22 cellular contexts compared by ENCODE assay signal in genomic region chr4:183286590-183287308, GRCh38. TPM values are rescaled to one million over a fixed set of nuclear protein-coding genes. Genes with fewer than 3 reads are reported as not detected.
DNase-seq lines count a peak whose midpoint lies in the region; ATAC-seq, FAIRE-seq and TF ChIP-seq lines count a peak whose summit lies in the region.
"Had no signal": no experiment of that assay in that cellular context is flagged by ENCODE, and none has a peak within 500 bp of the region (broad histone marks: within the 10 kb centered on the region; RNA-seq: fewer than 3 reads in every experiment).

No MANE protein-coding gene starts in this region.

- DNase-seq in A549 (ENCODE audit: low read depth in 1 of 2, low spot score in 1 of 2) (no peak), IMR-90 (no peak), GM19239 (ENCODE audit: insufficient read length, low spot score) (no peak), esophagus muscularis mucosa (ENCODE audit: extremely low spot score) (no peak), NCI-H748 (lab: John Stamatoyannopoulos, UW; ENCODE audit: unreplicated experiment) (no peak), cerebellar nuclear complex (lab: John Stamatoyannopoulos, UW) (no peak)
- DNase-seq: activated CD4-positive, alpha-beta T cell treated with anti-CD3 and anti-CD28 coated beads for 1 hour; activated CD8-positive, alpha-beta memory T cell treated with anti-CD3 and anti-CD28 coated beads, Interleukin-2, amount 50 U/mL, for 48 hours; activated naive CD4-positive, alpha-beta T cell treated with anti-CD3 and anti-CD28 coated beads for 36 hours; dermis blood vessel endothelial cell; DMS79 treated with DMSO at 0.1 percent for 48 hours; esophagus squamous epithelium; midbrain; NCI-H146; nucleus accumbens; stimulated activated CD4-positive, alpha-beta T cell treated with anti-CD3 and anti-CD28 coated beads, Interleukin-4, amount 100 ng/mL, for 1 hour had no signal

- FAIRE-seq in A549 (lab: Jason Lieb, UNC), result no peak
- FAIRE-seq in GM19239 (lab: Jason Lieb, UNC), result no peak
- FAIRE-seq: islet of Langerhans had no signal

- no peak overlapping the region for H3K9ac ChIP-seq in IMR-90 (ENCODE audit: low read depth, low read length)

- H3K36me3 ChIP-seq in IMR-90 (ENCODE audit: control insufficient read depth, insufficient read depth, low read length), result peaks cover 45% of the 10 kb centered on the region
- peaks cover 41 to 95% (median 83%) of the 10 kb centered on the region in 4 donors for H3K36me3 ChIP-seq in esophagus muscularis mucosa

- no peak overlapping the region for H2AFZ ChIP-seq in IMR-90 (replicated peaks; ENCODE audit: low read length, poor library complexity)

- no peak overlapping the region for H3K18ac ChIP-seq in IMR-90 (ENCODE audit: low read depth, low read length)

- no peak overlapping the region for H2BK120ac ChIP-seq in IMR-90 (ENCODE audit: low read depth, low read length)

- in situ Hi-C loops in IMR-90 (cut with MboI; ENCODE audit: low sequenced_read_pairs), result no loop called here

- no peak overlapping the region for H2BK20ac ChIP-seq in IMR-90 (ENCODE audit: low read depth, low read length)

- H3K4me3 ChIP-seq in A549 (no peak overlapping the region), IMR-90 (ENCODE audit: insufficient read depth, low read depth, low read length) (no peak overlapping the region), esophagus muscularis mucosa (no peak overlapping the region)
- H3K4me3 ChIP-seq: esophagus squamous epithelium, thoracic aorta had no signal

- no peak overlapping the region for H4K8ac ChIP-seq in IMR-90 (ENCODE audit: low read depth in 2 of 2, low read length in 2 of 2)

- CTCF ChIA-PET in A549 (lab: Yijun Ruan, JAX) (interaction anchor here (1.0 to 1.3 kb wide), 2 partner anchors 10 to 213 kb away, joined by 4 to 5 read pairs; no protein-coding TSS in a partner anchor), IMR-90 (lab: Yijun Ruan, JAX) (no interaction called here)

- H3K79me1 ChIP-seq in IMR-90 (ENCODE audit: low read depth in 1 of 2, low read length in 2 of 2), result peaks cover 0 to 19% of the 10 kb centered on the region in 2 experiments; a peak in 2 of 4 replicates

- no peaks in the 10 kb centered on the region for H3K27me3 ChIP-seq in IMR-90 (ENCODE audit: control insufficient read depth, insufficient read depth, low read length)
- H3K27me3 ChIP-seq in esophagus muscularis mucosa, result no peaks in the 10 kb centered on the region
- H3K27me3 ChIP-seq: esophagus squamous epithelium had no signal

- intact Hi-C loops in IMR-90 (cut with micrococcal nuclease) (no loop called here), esophagus muscularis mucosa (cut with DNase I) (no loop called here)

- 0 out of 3 replicates have a peak overlapping the region, but pooled peaks have one; percentile 10 for H2BK15ac ChIP-seq in IMR-90 (ENCODE audit: low read depth, low read length)

- peak overlapping the region; percentile 40 for H2AK9ac ChIP-seq in IMR-90 (replicated peaks; ENCODE audit: low read depth, low read length, poor library complexity)

- no TSS peak for BruUV-seq in IMR-90 (replicated peaks; lab: Mats Ljungman, UMichigan)

- no peak overlapping the region for H3K14ac ChIP-seq in IMR-90 (replicated peaks; ENCODE audit: low read depth, low read length)

- H2AK5ac ChIP-seq in IMR-90 (ENCODE audit: low read depth, low read length), result peak overlapping the region; percentile 60; the same call in 1 of the 2 replicates

- POLR2A ChIA-PET in A549 (lab: Yijun Ruan, JAX) (no interaction called here), IMR-90 (lab: Charles Lee; ENCODE audit: unreplicated experiment) (no interaction called here)

- no peak overlapping the region for H3K4ac ChIP-seq in IMR-90 (ENCODE audit: low read depth, low read length)

- no peak overlapping the region for H3K56ac ChIP-seq in IMR-90 (ENCODE audit: extremely low read depth, insufficient read depth, low read length)

- H3K9me1 ChIP-seq in IMR-90 (ENCODE audit: insufficient read depth, low read length), result peaks cover 24% of the 10 kb centered on the region

- TF ChIP-seq CTCF in A549 (IDR thresholded peaks at IDR 0.05) (no peak), IMR-90 (conservative IDR thresholded peaks at IDR 0.05; ENCODE audit: low read depth, low read length) (no peak), esophagus muscularis mucosa (IDR thresholded peaks at IDR 0.05) (no peak)

- peak overlapping the region; percentile 20 for H2BK5ac ChIP-seq in IMR-90 (ENCODE audit: low read depth, low read length, poor library complexity, severe bottlenecking)

- TF ChIP-seq EP300 in A549 (IDR thresholded peaks at IDR 0.05) (no peak), esophagus muscularis mucosa (IDR thresholded peaks at IDR 0.05) (no peak)

- H4K5ac ChIP-seq in IMR-90 (ENCODE audit: low read depth, low read length), result no peak overlapping the region

- no peak for TF ChIP-seq POLR2A in A549 (IDR thresholded peaks at IDR 0.05; ENCODE audit: low read length)
- no peak for TF ChIP-seq POLR2A in IMR-90 (IDR thresholded peaks at IDR 0.05; ENCODE audit: low read depth, low read length)
- no peak for TF ChIP-seq POLR2A in esophagus muscularis mucosa (IDR thresholded peaks at IDR 0.05; ENCODE audit: low read depth)

- dilution Hi-C loops in IMR-90 (cut with HindIII; ENCODE audit: low sequenced_read_pairs, unreplicated experiment), result no loop called here

- peak overlapping the region; percentile 32; the same call in 1 of the 3 replicates for H3K4me2 ChIP-seq in A549
- no peak overlapping the region for H3K4me2 ChIP-seq in IMR-90 (ENCODE audit: low read depth, low read length)

- no peak overlapping the region; the same call in 1 of the 2 replicates for H4K91ac ChIP-seq in IMR-90 (ENCODE audit: insufficient read depth, low read depth, low read length)

- no peak overlapping the region for H3K23ac ChIP-seq in IMR-90 (ENCODE audit: low read depth, low read length)

- peaks cover 9% of the 10 kb centered on the region; the same call in 1 of the 3 replicates for H3K4me1 ChIP-seq in A549
- peaks cover 13% of the 10 kb centered on the region for H3K4me1 ChIP-seq in IMR-90 (ENCODE audit: control insufficient read depth, insufficient read depth, low read length)
- H3K4me1 ChIP-seq in esophagus muscularis mucosa, result no peaks in the 10 kb centered on the region
- H3K4me1 ChIP-seq: esophagus squamous epithelium had no signal

- TF ChIP-seq RAD21 in A549 (conservative IDR thresholded peaks at IDR 0.05 in 1 of 2, IDR thresholded peaks at IDR 0.05 in 1 of 2), result no peak
- TF ChIP-seq RAD21 in IMR-90 (IDR thresholded peaks at IDR 0.05; ENCODE audit: low read length), result no peak

- WGBS in A549 (ENCODE audit: missing lambda C conversion rate), result 94% methylated on average over 11 of the region's 11 CpGs
- WGBS in IMR-90 (ENCODE audit: extremely low coverage in 2 of 2, insufficient read length in 1 of 2), 2 experiments, result 100% methylated on average over 4 of the region's 11 CpGs; no CpG with 5 or more reads in 1 of the 2 experiments
- WGBS in esophagus muscularis mucosa, result 95% methylated on average over 11 of the region's 11 CpGs

- H3K27ac ChIP-seq in A549, result 0 out of 6 replicates have a peak overlapping the region, but pooled peaks of 1 of the 2 experiments have one; percentile 24
- H3K27ac ChIP-seq in IMR-90 (ENCODE audit: insufficient read depth, low read length), result no peak overlapping the region
- no peak overlapping the region for H3K27ac ChIP-seq in esophagus muscularis mucosa (replicated peaks in 1 of 4)
- H3K27ac ChIP-seq: esophagus squamous epithelium, thoracic aorta had no signal

- ATAC-seq in A549 (0 out of 6 replicates have a peak, but pooled peaks of 1 of the 2 experiments have one; percentile 34), GM19397 (IDR thresholded peaks at IDR 0.05; ENCODE audit: unreplicated experiment) (peak; percentile 29), HG02938 (IDR thresholded peaks at IDR 0.05; ENCODE audit: unreplicated experiment) (peak; percentile 22), IMR-90 (ENCODE audit: low read depth) (no peak)

- no peaks in the 10 kb centered on the region for H3K9me3 ChIP-seq in A549
- no peaks in the 10 kb centered on the region for H3K9me3 ChIP-seq in IMR-90 (ENCODE audit: control insufficient read depth, insufficient read depth, low read length)
- H3K9me3 ChIP-seq in esophagus muscularis mucosa, result no peaks in the 10 kb centered on the region
- H3K9me3 ChIP-seq: esophagus squamous epithelium, thoracic aorta had no signal

- peaks cover 4% of the 10 kb centered on the region; the same call in 1 of the 2 replicates for H4K20me1 ChIP-seq in IMR-90 (ENCODE audit: insufficient read depth, low read length)

TF ChIP-seq in A549, 52 proteins besides CTCF, POLR2A, EP300 and RAD21 (continues in another document):
- TF ChIP-seq ESRRA (IDR thresholded peaks at IDR 0.05; ENCODE audit: borderline replicate concordance, low read length) (no peak), CHD4 (IDR thresholded peaks at IDR 0.05; ENCODE audit: borderline replicate concordance) (no peak), MAFK (IDR thresholded peaks at IDR 0.05; ENCODE audit: partially characterized antibody) (no peak), ZNF302 (CRISPR knock-in tag; IDR thresholded peaks at IDR 0.05) (no peak)

TF ChIP-seq in IMR-90, 13 proteins besides CTCF, POLR2A, EP300 and RAD21 (continues in another document):
- TF ChIP-seq CHD1 (IDR thresholded peaks at IDR 0.05; ENCODE audit: low read depth, low read length) (no peak), SMC3 (IDR thresholded peaks at IDR 0.05; ENCODE audit: low read depth, low read length) (no peak), MAFK (IDR thresholded peaks at IDR 0.05; ENCODE audit: low read depth, low read length) (no peak), MAZ (IDR thresholded peaks at IDR 0.05; ENCODE audit: borderline replicate concordance, low read depth, low read length) (no peak)

RNA-seq across cellular contexts. Expression of gene CLDN22, which starts 33.3 kb away (rescaled TPM):
- not detected in 2 replicates for polyA plus RNA-seq in A549 (2011; rRNA removed)
- not detected in 2 replicates for polyA plus RNA-seq in A549 (2012; cell fraction: cytosol; rRNA removed)
- polyA plus RNA-seq in A549 (2012; cell fraction: nucleus; rRNA removed), result not detected in 2 replicates
- polyA plus RNA-seq in A549 (2017; fragmentation: RNase III; extraction: RNeasy Plus Mini Kit Qiagen cat#74134 plus additional on column Dnase treatment), result not detected in 3 replicates
- not detected in 2 replicates for polyA minus RNA-seq in A549 (2011; rRNA and poly(A)+ RNA removed)
- total RNA-seq in IMR-90 (2012; rRNA removed), result not detected in 2 replicates
- not detected in 2 replicates for polyA plus RNA-seq in IMR-90 (2012; rRNA removed)
- polyA plus RNA-seq in IMR-90 (2012; cell fraction: cytosol; rRNA removed), result not detected in 2 replicates
- 0.03 TPM in 1 of 2 replicates, not detected in the other for polyA plus RNA-seq in IMR-90 (2012; cell fraction: nucleus; rRNA removed; ENCODE audit: low replicate concordance)
- total RNA-seq in esophagus muscularis mucosa, result not detected
- total RNA-seq: A172; activated naive CD4-positive, alpha-beta T cell treated with anti-CD3 and anti-CD28 coated beads for 36 hours; dermis blood vessel endothelial cell; thoracic aorta had no signal
- polyA plus RNA-seq: CD14-positive monocyte had no signal

RNA-seq across cellular contexts. Expression of gene CLDN24, which starts 35.5 kb away (rescaled TPM):
- not detected in 2 replicates for polyA plus RNA-seq in A549 (2011; rRNA removed)
- not detected in 2 replicates for polyA plus RNA-seq in A549 (2012; cell fraction: cytosol; rRNA removed)
- polyA plus RNA-seq in A549 (2012; cell fraction: nucleus; rRNA removed), result not detected in 2 replicates
- polyA plus RNA-seq in A549 (2017; fragmentation: RNase III; extraction: RNeasy Plus Mini Kit Qiagen cat#74134 plus additional on column Dnase treatment), result not detected in 3 replicates
- not detected in 2 replicates for polyA minus RNA-seq in A549 (2011; rRNA and poly(A)+ RNA removed)
- total RNA-seq in IMR-90 (2012; rRNA removed), result not detected in 2 replicates
- polyA plus RNA-seq in IMR-90 (2012; rRNA removed), result not detected in 2 replicates
- not detected in 2 replicates for polyA plus RNA-seq in IMR-90 (2012; cell fraction: cytosol; rRNA removed)
- polyA plus RNA-seq in IMR-90 (2012; cell fraction: nucleus; rRNA removed; ENCODE audit: low replicate concordance), result not detected in 2 replicates
- total RNA-seq in esophagus muscularis mucosa, result not detected
- total RNA-seq: A172; activated naive CD4-positive, alpha-beta T cell treated with anti-CD3 and anti-CD28 coated beads for 36 hours; dermis blood vessel endothelial cell; esophagus squamous epithelium; thoracic aorta had no signal
- polyA plus RNA-seq: CD14-positive monocyte had no signal
